Comparison of ENCODE assay signal across 19 cellular contexts in genomic region chrX:134482371-134482770, GRCh38. TPM values are rescaled to one million over a fixed set of nuclear protein-coding genes. Genes with fewer than 3 reads are reported as not detected.
DNase-seq lines count a peak whose midpoint lies in the region; ATAC-seq and TF ChIP-seq lines count a peak whose summit lies in the region.
"Had no signal": no experiment of that assay in that cellular context is flagged by ENCODE, and none has a peak within 500 bp of the region (broad histone marks: within the 10 kb centered on the region; RNA-seq: fewer than 3 reads in every experiment).

No MANE protein-coding gene starts in this region.

- H3K9me3 ChIP-seq in SK-N-MC (ENCODE audit: low read depth, low read length), result no peaks in the 10 kb centered on the region
- H3K9me3 ChIP-seq in Karpas-422 (ENCODE audit: low read length), result no peaks in the 10 kb centered on the region
- H3K9me3 ChIP-seq in ovary, result no peaks in the 10 kb centered on the region
- H3K9me3 ChIP-seq: SJCRH30 had no signal

- H3K36me3 ChIP-seq in SK-N-MC (ENCODE audit: insufficient read depth, low read length), result no peaks in the 10 kb centered on the region; the same call in 1 of the 2 replicates
- H3K36me3 ChIP-seq in Karpas-422 (ENCODE audit: insufficient read depth, low read length), result peaks cover 16% of the 10 kb centered on the region; the same call in 1 of the 2 replicates
- H3K36me3 ChIP-seq in ovary, result no peaks in the 10 kb centered on the region

- peaks cover 30% of the 10 kb centered on the region for H3K79me2 ChIP-seq in Karpas-422 (ENCODE audit: low read length)

- DNase-seq in CD1c-positive myeloid dendritic cell (ENCODE audit: extremely low spot score) (peak; percentile 15), MV-4-11 (lab: John Stamatoyannopoulos, UW) (peak; percentile 67), SK-N-MC (ENCODE audit: low read depth, low spot score) (no peak), foreskin fibroblast (peak; percentile 28 to 65), Karpas-422 (no peak), ovary (no peak)
- DNase-seq: DMS 273 treated with DMSO at 0.1 percent for 48 hours, GDM1, H9, NCI-H1092 treated with DMSO at 0.1 percent for 48 hours, NCI-H1694, NCI-H2107, NCI-H2227 treated with DMSO at 0.1 percent for 48 hours, NCI-H524, OCI-M1, SJCRH30 had no signal

- WGBS in ovary, 3 donors, result 63 to 69% (median 68%) methylated on average over 3 of the region's 3 CpGs

- H3K27ac ChIP-seq in SK-N-MC, result 0 out of 2 replicates have a peak overlapping the region, but pooled peaks have one; percentile 13
- H3K27ac ChIP-seq in Karpas-422 (ENCODE audit: low read length), result no peak overlapping the region
- no peak overlapping the region for H3K27ac ChIP-seq in ovary
- H3K27ac ChIP-seq: C4-2B, SJCRH30 had no signal

- no peaks in the 10 kb centered on the region for H3K27me3 ChIP-seq in Karpas-422 (ENCODE audit: low read length)
- no peaks in the 10 kb centered on the region for H3K27me3 ChIP-seq in ovary
- H3K27me3 ChIP-seq: SJCRH30 had no signal

- no peak for TF ChIP-seq POLR2A in ovary (IDR thresholded peaks at IDR 0.05)

- no peaks in the 10 kb centered on the region for H3K9me2 ChIP-seq in Karpas-422 (replicated peaks; ENCODE audit: insufficient read depth, low read length)

- H4K20me1 ChIP-seq in Karpas-422 (ENCODE audit: insufficient read depth, low read depth, low read length), result no peaks in the 10 kb centered on the region

- H3K9ac ChIP-seq in SK-N-MC (ENCODE audit: insufficient read length) (no peak overlapping the region), Karpas-422 (ENCODE audit: low read length) (no peak overlapping the region)

- TF ChIP-seq CTCF in foreskin fibroblast (IDR thresholded peaks at IDR 0.05; ENCODE audit: low read depth, low read length), result no peak
- no peak for TF ChIP-seq CTCF in ovary (IDR thresholded peaks at IDR 0.05)

- intact Hi-C loops in ovary (cut with DNase I), result loop anchor here in 2 of 4 donors (10.0 kb wide), 1 partner anchor 272 kb away; no protein-coding TSS in a partner anchor

- ATAC-seq in GM21381 (IDR thresholded peaks at IDR 0.05; ENCODE audit: unreplicated experiment) (no peak), GM21447 (IDR thresholded peaks at IDR 0.05; ENCODE audit: unreplicated experiment) (no peak)

- TF ChIP-seq EP300 in ovary (IDR thresholded peaks at IDR 0.05), result no peak

- no peak overlapping the region for H3K4me2 ChIP-seq in Karpas-422 (ENCODE audit: low read depth, low read length, poor library complexity, severe bottlenecking)

- H3K4me1 ChIP-seq in Karpas-422 (ENCODE audit: low read length), result no peaks in the 10 kb centered on the region
- H3K4me1 ChIP-seq in ovary (ENCODE audit: insufficient read depth), result no peaks in the 10 kb centered on the region
- H3K4me1 ChIP-seq: SJCRH30 had no signal

- H2AFZ ChIP-seq in Karpas-422 (ENCODE audit: low read length), result no peak overlapping the region

- H3K4me3 ChIP-seq in SK-N-MC (no peak overlapping the region), foreskin fibroblast (ENCODE audit: low read depth in 1 of 2, low read length in 2 of 2) (no peak overlapping the region), Karpas-422 (ENCODE audit: low read length) (no peak overlapping the region), ovary (no peak overlapping the region)
- H3K4me3 ChIP-seq: SJCRH30 had no signal

RNA-seq across cellular contexts. Expression of gene HPRT1, which starts 22.4 kb away (rescaled TPM):
- 17.1 and 52.2 TPM in 2 replicates for total RNA-seq in Karpas-422 (2014; rRNA removed; shearing (Covaris generic); ENCODE audit: low replicate concordance)
- total RNA-seq in ovary, result 10 to 100 TPM; 13.4 to 37.5 (median 23.0) TPM
- polyA plus RNA-seq in ovary, result 10 to 100 TPM; 25.6 to 30.3 TPM

Comparison
In these comparisons a context has a peak if more than half of its experiments do, and no peak if none do; other contexts are left out.
1. DNase-seq: peak in CD1c-positive myeloid dendritic cell (single experiment), MV-4-11 (single experiment) and foreskin fibroblast (2 of 2); none in SK-N-MC (single experiment), Karpas-422 (single experiment) and ovary (0 of 5).